1 cellular context compared by ENCODE assay signal in genomic region chr3:98901465-98902174, GRCh38.
TF ChIP-seq lines count a peak whose summit lies in the region.

Gene DCBLD2, minus strand, starts transcription at chr3:98901695. Its CDS starts 369 bp downstream, at chr3:98901326.

TF ChIP-seq in HepG2, 621 proteins besides CTCF, POLR2A, EP300 and RAD21 (continued from another document and continues in another):
- TF ChIP-seq XRCC5 (optimal IDR thresholded peaks at IDR 0.05; ENCODE audit: low read length) (no peak), ZNF891 (CRISPR knock-in tag; IDR thresholded peaks at IDR 0.05) (no peak; the same call in 1 of the 2 replicates), ZZZ3 (CRISPR knock-in tag; IDR thresholded peaks at IDR 0.05; ENCODE audit: borderline replicate concordance) (no peak), ZNF12 (CRISPR knock-in tag; IDR thresholded peaks at IDR 0.05) (0 out of 2 replicates have a peak, but pooled peaks have one; percentile 21), RAD51 (IDR thresholded peaks at IDR 0.05; ENCODE audit: borderline replicate concordance) (no peak), U2AF2 (IDR thresholded peaks at IDR 0.05; ENCODE audit: low read depth, low read length) (no peak), ZFP62 (CRISPR knock-in tag; IDR thresholded peaks at IDR 0.05) (no peak), ZNF788 (CRISPR knock-in tag; IDR thresholded peaks at IDR 0.05; ENCODE audit: borderline replicate concordance) (peak; percentile 53; the same call in 1 of the 2 replicates), BRCA1 (CRISPR knock-in tag; IDR thresholded peaks at IDR 0.05) (peak; percentile 66; the same call in 1 of the 2 replicates), ARID5B (CRISPR knock-in tag; IDR thresholded peaks at IDR 0.05) (peak; percentile 45; the same call in 1 of the 2 replicates), SOX13 (IDR thresholded peaks at IDR 0.05) (no peak), SOX13 (CRISPR knock-in tag; conservative IDR thresholded peaks at IDR 0.05 in 1 of 2, IDR thresholded peaks at IDR 0.05 in 1 of 2) (peak in 1 of 2 experiments; percentile 3; a peak in 1 of 4 replicates), FOXO1 (CRISPR knock-in tag; IDR thresholded peaks at IDR 0.05) (0 out of 2 replicates have a peak, but pooled peaks have one; percentile 17), NBN (conservative IDR thresholded peaks at IDR 0.05) (no peak), NFATC3 (CRISPR knock-in tag; IDR thresholded peaks at IDR 0.05) (peak; percentile 24; the same call in 1 of the 2 replicates), AHR (CRISPR knock-in tag; IDR thresholded peaks at IDR 0.05) (peak; percentile 15; the same call in 1 of the 2 replicates), ZNF879 (CRISPR knock-in tag; IDR thresholded peaks at IDR 0.05) (peak; percentile 40; the same call in 1 of the 2 replicates), ZNF609 (CRISPR knock-in tag; IDR thresholded peaks at IDR 0.05; ENCODE audit: borderline replicate concordance) (no peak), SNRNP70 (IDR thresholded peaks at IDR 0.05; ENCODE audit: low read depth, low read length) (no peak), ZSCAN21 (CRISPR knock-in tag; IDR thresholded peaks at IDR 0.05; ENCODE audit: borderline replicate concordance) (peak; percentile 42; the same call in 1 of the 2 replicates), ZNF773 (CRISPR knock-in tag; IDR thresholded peaks at IDR 0.05; ENCODE audit: borderline replicate concordance) (0 out of 2 replicates have a peak, but pooled peaks have one; percentile 89), AGO2 (optimal IDR thresholded peaks at IDR 0.05; ENCODE audit: low read depth, low read length) (no peak), GFI1 (CRISPR knock-in tag; IDR thresholded peaks at IDR 0.05; ENCODE audit: borderline replicate concordance) (peak; percentile 14; the same call in 1 of the 2 replicates), FOXJ3 (CRISPR knock-in tag; IDR thresholded peaks at IDR 0.05; ENCODE audit: borderline replicate concordance) (no peak), ZSCAN22 (CRISPR knock-in tag; IDR thresholded peaks at IDR 0.05) (no peak), RELA (CRISPR knock-in tag; IDR thresholded peaks at IDR 0.05) (no peak), GATAD1 (CRISPR knock-in tag; IDR thresholded peaks at IDR 0.05) (0 out of 2 replicates have a peak, but pooled peaks have one; percentile 35), YEATS2 (CRISPR knock-in tag; IDR thresholded peaks at IDR 0.05; ENCODE audit: borderline replicate concordance) (0 out of 2 replicates have a peak, but pooled peaks have one; percentile 26), TRIM24 (CRISPR knock-in tag; IDR thresholded peaks at IDR 0.05) (no peak), ZNF639 (CRISPR knock-in tag; conservative IDR thresholded peaks at IDR 0.05) (0 out of 2 replicates have a peak, but pooled peaks have one; percentile 26), PRMT3 (CRISPR knock-in tag; IDR thresholded peaks at IDR 0.05; ENCODE audit: borderline replicate concordance, low read depth) (no peak; the same call in 1 of the 2 replicates), TFE3 (CRISPR knock-in tag; IDR thresholded peaks at IDR 0.05) (no peak), ZSCAN20 (CRISPR knock-in tag; IDR thresholded peaks at IDR 0.05; ENCODE audit: borderline replicate concordance) (0 out of 2 replicates have a peak, but pooled peaks have one; percentile 84), ZNF784 (CRISPR knock-in tag; IDR thresholded peaks at IDR 0.05; ENCODE audit: borderline replicate concordance) (no peak; the same call in 1 of the 2 replicates), POLR2AphosphoS2 (IDR thresholded peaks at IDR 0.05; ENCODE audit: low read depth, low read length) (no peak), ARNT2 (CRISPR knock-in tag; IDR thresholded peaks at IDR 0.05; ENCODE audit: low read depth) (peak; percentile 78; the same call in 1 of the 2 replicates), ATRX (CRISPR knock-in tag; IDR thresholded peaks at IDR 0.05; ENCODE audit: borderline replicate concordance) (no peak), ZSCAN12 (CRISPR knock-in tag; IDR thresholded peaks at IDR 0.05) (0 out of 2 replicates have a peak, but pooled peaks have one; percentile 50), ZSCAN31 (CRISPR knock-in tag; IDR thresholded peaks at IDR 0.05; ENCODE audit: low read depth) (peak; percentile 82), NR2F1 (CRISPR knock-in tag; IDR thresholded peaks at IDR 0.05) (no peak), TAF1 (CRISPR knock-in tag; IDR thresholded peaks at IDR 0.05) (peak; percentile 85), TEAD3 (CRISPR knock-in tag; optimal IDR thresholded peaks at IDR 0.05; ENCODE audit: borderline replicate concordance) (no peak), SIN3A (IDR thresholded peaks at IDR 0.05; ENCODE audit: borderline replicate concordance, low read depth, low read length) (no peak), ZNF512B (CRISPR knock-in tag; IDR thresholded peaks at IDR 0.05; ENCODE audit: borderline replicate concordance) (no peak), ZC3H4 (CRISPR knock-in tag; IDR thresholded peaks at IDR 0.05; ENCODE audit: borderline replicate concordance) (no peak), ZNF331 (CRISPR knock-in tag; IDR thresholded peaks at IDR 0.05) (0 out of 2 replicates have a peak, but pooled peaks have one; percentile 16), KDM3A (CRISPR knock-in tag; IDR thresholded peaks at IDR 0.05; ENCODE audit: low read depth) (no peak)
